Comparison of ENCODE assay signal across 19 cellular contexts in genomic region chr1:227726924-227727599, GRCh38. TPM values are rescaled to one million over a fixed set of nuclear protein-coding genes. Genes with fewer than 3 reads are reported as not detected.
DNase-seq lines count a peak whose midpoint lies in the region; ATAC-seq, FAIRE-seq and TF ChIP-seq lines count a peak whose summit lies in the region.
"Had no signal": no experiment of that assay in that cellular context is flagged by ENCODE, and none has a peak within 500 bp of the region (broad histone marks: within the 10 kb centered on the region; RNA-seq: fewer than 3 reads in every experiment).

No MANE protein-coding gene starts in this region.

- H3K9me3 ChIP-seq in HepG2 (ENCODE audit: low read length) (peaks cover 1% of the 10 kb centered on the region; the same call in 1 of the 2 replicates), right lobe of liver (no peaks in the 10 kb centered on the region), hepatocyte (ENCODE audit: low read depth) (no peaks in the 10 kb centered on the region), spleen (peaks cover 0 to 21% (median 15%) of the 10 kb centered on the region in 8 donors)

- ATAC-seq in HepG2 = no peak
- ATAC-seq in right lobe of liver = no peak
- ATAC-seq in omental fat pad (ENCODE audit: low FRiP score) = no peak
- ATAC-seq in foreskin keratinocyte = no peak

- 0 out of 6 replicates have a peak overlapping the region, but pooled peaks of 1 of the 3 experiments have one; percentile 0 for H3K4me3 ChIP-seq in HepG2 (replicated peaks in 1 of 3; ENCODE audit: insufficient read depth in 1 of 3, low read depth in 2 of 3, low read length in 3 of 3)
- H3K4me3 ChIP-seq in right lobe of liver = no peak overlapping the region
- H3K4me3 ChIP-seq in hepatocyte = no peak overlapping the region
- H3K4me3 ChIP-seq in spleen = no peak overlapping the region

- H4K20me1 ChIP-seq in HepG2 (ENCODE audit: insufficient read depth, low read length) (peaks cover 9% of the 10 kb centered on the region; the same call in 1 of the 2 replicates), hepatocyte (ENCODE audit: insufficient read depth, poor library complexity, severe bottlenecking) (peaks cover 3% of the 10 kb centered on the region)

- H3K9me2 ChIP-seq in hepatocyte (replicated peaks; ENCODE audit: insufficient read depth) = no peaks in the 10 kb centered on the region

- H3K9ac ChIP-seq in HepG2 (ENCODE audit: insufficient read depth, low read depth, low read length) = no peak overlapping the region

- no TSS peak for BruUV-seq in HepG2 (replicated peaks; lab: Mats Ljungman, UMichigan)

- H3K36me3 ChIP-seq in HepG2 (replicated peaks in 1 of 2; ENCODE audit: control insufficient read depth in 1 of 2, insufficient read depth in 2 of 2, low read length in 2 of 2) (no peaks in the 10 kb centered on the region), right lobe of liver (peaks cover 0 to under 1% (median under 1%) of the 10 kb centered on the region in 4 donors), hepatocyte (replicated peaks; ENCODE audit: insufficient read depth, low read depth) (no peaks in the 10 kb centered on the region), spleen (peaks cover 0 to 16% (median 9%) of the 10 kb centered on the region in 6 donors)

- TF ChIP-seq CTCF in HepG2 (CRISPR knock-in tag; IDR thresholded peaks at IDR 0.05) (no peak), right lobe of liver (IDR thresholded peaks at IDR 0.05) (no peak), hepatocyte (IDR thresholded peaks at IDR 0.05; ENCODE audit: poor library complexity) (no peak), spleen (IDR thresholded peaks at IDR 0.05 in 8 of 11, conservative IDR thresholded peaks at IDR 0.05 in 3 of 11) (no peak), omental fat pad (IDR thresholded peaks at IDR 0.05) (no peak), foreskin keratinocyte (conservative IDR thresholded peaks at IDR 0.05) (no peak)

- 75% methylated on average over 6 of the region's 6 CpGs for WGBS in HepG2 (ENCODE audit: low lambda C conversion rate)
- WGBS in right lobe of liver (ENCODE audit: insufficient coverage, low coverage, low lambda C conversion rate, missing lambda C conversion rate) = 90% methylated on average over 6 of the region's 6 CpGs
- WGBS in hepatocyte (ENCODE audit: low lambda C conversion rate, missing lambda C conversion rate) = 93% methylated on average over 6 of the region's 6 CpGs
- WGBS in spleen, 5 donors = 85 to 88% (median 85%) methylated on average over 6 of the region's 6 CpGs

- H3K4me2 ChIP-seq in HepG2 (ENCODE audit: low read depth, low read length) = peak overlapping the region; percentile 72
- peak overlapping the region; percentile 99 for H3K4me2 ChIP-seq in hepatocyte

- H3K27ac ChIP-seq in HepG2 (ENCODE audit: extremely low read length, insufficient read depth, low read length) (no peak overlapping the region), right lobe of liver (no peak overlapping the region), hepatocyte (no peak overlapping the region), spleen (no peak overlapping the region), foreskin keratinocyte (no peak overlapping the region)

- intact Hi-C loops in HepG2 (cut with micrococcal nuclease; ENCODE audit: unreplicated experiment) (no loop called here), right lobe of liver (cut with DNase I) (no loop called here), spleen (cut with DNase I; ENCODE audit: low total_unique reads) (no loop called here)

- in situ Hi-C loops in HepG2 (cut with HindIII; ENCODE audit: extremely low pct_ligation_motif_present, low pct_unique_long_range_greater_than_20kb) = no loop called here

- DNase-seq in HepG2 (ENCODE audit: low spot score) (no peak), right lobe of liver (no peak), MV-4-11 (lab: John Stamatoyannopoulos, UW) (peak; percentile 55), hepatocyte (ENCODE audit: low spot score) (no peak), spleen (no peak), omental fat pad (ENCODE audit: low spot score) (no peak), foreskin keratinocyte (no peak)
- DNase-seq in activated T-cell treated with anti-CD3 and anti-CD28 coated beads, Interleukin-2, amount 50 U/mL, for 1 hour = no peak
- DNase-seq: activated CD4-positive, alpha-beta memory T cell treated with anti-CD3 and anti-CD28 coated beads for 36 hours; activated T-cell treated with anti-CD3 and anti-CD28 coated beads, Interleukin-2, amount 50 U/mL, for 48 hours; caudate nucleus; effector CD4-positive, alpha-beta T cell; GF-D8; NCI-H1092; NCI-H526; Peyer's patch; stimulated activated CD4-positive, alpha-beta T cell treated with anti-CD3 and anti-CD28 coated beads, Interleukin-1b, Interleukin-23, amount 100 ng/mL, for 48 hours had no signal

- no peak for TF ChIP-seq RAD21 in HepG2 (CRISPR knock-in tag; IDR thresholded peaks at IDR 0.05)

- TF ChIP-seq EP300 in HepG2 (IDR thresholded peaks at IDR 0.05; ENCODE audit: low read depth in 2 of 2, low read length in 2 of 2) = no peak
- no peak for TF ChIP-seq EP300 in HepG2 (CRISPR knock-in tag; IDR thresholded peaks at IDR 0.05; ENCODE audit: borderline replicate concordance)

- no peak for FAIRE-seq in HepG2 (lab: Jason Lieb, UNC)

- H3K79me2 ChIP-seq in HepG2 (ENCODE audit: insufficient read depth, low read length) (no peaks in the 10 kb centered on the region), hepatocyte (no peaks in the 10 kb centered on the region)

- H3K4me1 ChIP-seq in HepG2 (ENCODE audit: insufficient read depth, low read length) = peaks cover 41% of the 10 kb centered on the region
- peaks cover 0 to 31% (median 15%) of the 10 kb centered on the region in 4 donors for H3K4me1 ChIP-seq in right lobe of liver
- H3K4me1 ChIP-seq in hepatocyte (ENCODE audit: insufficient read depth) = peaks cover 19% of the 10 kb centered on the region
- peaks cover 8 to 46% (median 29%) of the 10 kb centered on the region in 6 donors for H3K4me1 ChIP-seq in spleen
- no peaks in the 10 kb centered on the region for H3K4me1 ChIP-seq in foreskin keratinocyte

- POLR2A ChIA-PET in HepG2 (lab: Yijun Ruan, JAX) = no interaction called here

- TF ChIP-seq POLR2A in HepG2 (IDR thresholded peaks at IDR 0.05; ENCODE audit: insufficient read depth in 1 of 2, low read depth in 2 of 2, low read length in 2 of 2) (no peak), right lobe of liver (IDR thresholded peaks at IDR 0.05) (no peak), spleen (IDR thresholded peaks at IDR 0.05) (no peak)

- H2AFZ ChIP-seq in HepG2 (ENCODE audit: low read length) (no peak overlapping the region), hepatocyte (no peak overlapping the region)

- no peaks in the 10 kb centered on the region for H3K27me3 ChIP-seq in HepG2 (ENCODE audit: control insufficient read depth in 1 of 2, insufficient read depth in 2 of 2, low read length in 2 of 2)
- H3K27me3 ChIP-seq in right lobe of liver = no peaks in the 10 kb centered on the region
- H3K27me3 ChIP-seq in hepatocyte = no peaks in the 10 kb centered on the region
- H3K27me3 ChIP-seq in spleen (replicated peaks in 1 of 7) = peaks cover 0 to 25% (median 0%) of the 10 kb centered on the region in 7 donors
- H3K27me3 ChIP-seq in foreskin keratinocyte = no peaks in the 10 kb centered on the region
- H3K27me3 ChIP-seq: Peyer's patch, sigmoid colon, vagina had no signal

- CTCF ChIA-PET in HepG2 (lab: Yijun Ruan, JAX; ENCODE audit: low intra/inter-chr PET ratio, low total read pairs) = no interaction called here

RNA-seq across cellular contexts. Expression of gene JMJD4, which starts 8.0 kb away (rescaled TPM):
- 23.0 and 29.0 TPM in 2 replicates for total RNA-seq in HepG2 (2016; rRNA removed; fragmentation: Illumina TruSeq; extraction: Trizol)
- 10.5 and 13.6 TPM in 2 replicates for total RNA-seq in HepG2 (2016; cell fraction: cytosol; rRNA removed; fragmentation: Illumina TruSeq; extraction: Trizol; ENCODE audit: low read depth)
- total RNA-seq in HepG2 (2016; cell fraction: insoluble cytoplasmic fraction; rRNA removed; fragmentation: Illumina TruSeq; extraction: Trizol) = 21.9 and 31.1 TPM in 2 replicates
- 18.8 and 21.7 TPM in 2 replicates for total RNA-seq in HepG2 (2016; cell fraction: membrane; rRNA removed; fragmentation: Illumina TruSeq; extraction: Trizol)
- 21.3 and 26.3 TPM in 2 replicates for total RNA-seq in HepG2 (2016; cell fraction: nucleus; rRNA removed; fragmentation: Illumina TruSeq; extraction: Trizol)
- 10.2 and 17.3 TPM in 2 replicates for polyA plus RNA-seq in HepG2 (2011; rRNA removed)
- 10.6 and 14.3 TPM in 2 replicates for polyA plus RNA-seq in HepG2 (2011; cell fraction: cytosol; rRNA removed)
- 44.8 and 46.2 TPM in 2 replicates for polyA plus RNA-seq in HepG2 (2011; cell fraction: nucleus; rRNA removed)
- polyA plus RNA-seq in HepG2 (2012) = 9.4 and 10.9 TPM in 2 replicates
- 7.9 and 10.7 TPM in 2 replicates for polyA plus RNA-seq in HepG2 (2016; cell fraction: cytosol; fragmentation: Illumina TruSeq; extraction: Trizol; ENCODE audit: low read depth)
- polyA plus RNA-seq in HepG2 (2016; cell fraction: insoluble cytoplasmic fraction; fragmentation: Illumina TruSeq; extraction: Trizol; ENCODE audit: low read depth) = 18.0 and 18.7 TPM in 2 replicates
- 11.6 and 12.6 TPM in 2 replicates for polyA plus RNA-seq in HepG2 (2016; cell fraction: membrane; fragmentation: Illumina TruSeq; extraction: Trizol; ENCODE audit: low read depth)
- polyA plus RNA-seq in HepG2 (2016; cell fraction: nucleus; fragmentation: Illumina TruSeq; extraction: Trizol; ENCODE audit: insufficient read depth, low read depth) = 23.9 and 25.0 TPM in 2 replicates
- polyA minus RNA-seq in HepG2 (2011; rRNA and poly(A)+ RNA removed; ENCODE audit: low replicate concordance) = 88.6 and 93.9 TPM in 2 replicates
- polyA minus RNA-seq in HepG2 (2011; cell fraction: cytosol; rRNA and poly(A)+ RNA removed) = 9.8 and 14.0 TPM in 2 replicates
- 62.1 and 65.3 TPM in 2 replicates for polyA minus RNA-seq in HepG2 (2011; cell fraction: nucleus; rRNA and poly(A)+ RNA removed)
- total RNA-seq in right lobe of liver = 10 to 100 TPM in 2 of 6 experiments, 1 to 10 TPM in 4; 7.2 to 17.7 (median 9.5) TPM
- total RNA-seq in hepatocyte = 21.3 and 22.2 TPM in 2 replicates
- polyA plus RNA-seq in hepatocyte = 31.2 and 32.9 TPM in 2 replicates
- 10 to 100 TPM; 14.3 to 35.4 (median 21.1) TPM for total RNA-seq in spleen
- 10 to 100 TPM; 11.2 to 17.2 (median 14.5) TPM for polyA plus RNA-seq in spleen
- total RNA-seq in omental fat pad = 10 to 100 TPM; 22.7 to 33.9 (median 25.1) TPM
- 24.2 and 26.2 TPM in 2 replicates for total RNA-seq in foreskin keratinocyte
- polyA plus RNA-seq in foreskin keratinocyte = 23.6 and 24.6 TPM in 2 replicates

RNA-seq across cellular contexts. Expression of gene SNAP47, which starts 8.2 kb away (rescaled TPM):
- total RNA-seq in HepG2 (2016; rRNA removed; fragmentation: Illumina TruSeq; extraction: Trizol) (25.1 and 25.8 TPM in 2 replicates), right lobe of liver (10 to 100 TPM; 15.2 to 32.5 (median 24.8) TPM), hepatocyte (41.5 and 42.6 TPM in 2 replicates), spleen (10 to 100 TPM; 20.6 to 42.7 (median 27.8) TPM), omental fat pad (10 to 100 TPM; 23.7 to 63.2 (median 31.2) TPM), foreskin keratinocyte (30.9 and 33.1 TPM in 2 replicates)
- 10.1 and 13.3 TPM in 2 replicates for total RNA-seq in HepG2 (2016; cell fraction: cytosol; rRNA removed; fragmentation: Illumina TruSeq; extraction: Trizol; ENCODE audit: low read depth)
- 25.5 and 25.8 TPM in 2 replicates for total RNA-seq in HepG2 (2016; cell fraction: insoluble cytoplasmic fraction; rRNA removed; fragmentation: Illumina TruSeq; extraction: Trizol)
- total RNA-seq in HepG2 (2016; cell fraction: membrane; rRNA removed; fragmentation: Illumina TruSeq; extraction: Trizol) = 17.9 and 18.3 TPM in 2 replicates
- 20.5 and 21.5 TPM in 2 replicates for total RNA-seq in HepG2 (2016; cell fraction: nucleus; rRNA removed; fragmentation: Illumina TruSeq; extraction: Trizol)
- polyA plus RNA-seq in HepG2 (2011; rRNA removed) (13.6 and 14.1 TPM in 2 replicates), hepatocyte (42.7 and 49.6 TPM in 2 replicates), spleen (10 to 100 TPM in 2 of 3 donors, 1 to 10 TPM in 1; 10.0 to 14.4 (median 11.2) TPM), foreskin keratinocyte (25.1 and 27.0 TPM in 2 replicates)
- polyA plus RNA-seq in HepG2 (2011; cell fraction: cytosol; rRNA removed) = 16.8 and 19.5 TPM in 2 replicates
- polyA plus RNA-seq in HepG2 (2011; cell fraction: nucleus; rRNA removed) = 19.8 and 20.7 TPM in 2 replicates
- polyA plus RNA-seq in HepG2 (2012) = 12.1 and 15.6 TPM in 2 replicates
- 4.7 and 6.2 TPM in 2 replicates for polyA plus RNA-seq in HepG2 (2016; cell fraction: cytosol; fragmentation: Illumina TruSeq; extraction: Trizol; ENCODE audit: low read depth)
- 19.4 and 24.0 TPM in 2 replicates for polyA plus RNA-seq in HepG2 (2016; cell fraction: insoluble cytoplasmic fraction; fragmentation: Illumina TruSeq; extraction: Trizol; ENCODE audit: low read depth)
- 10.9 and 11.7 TPM in 2 replicates for polyA plus RNA-seq in HepG2 (2016; cell fraction: membrane; fragmentation: Illumina TruSeq; extraction: Trizol; ENCODE audit: low read depth)
- 19.3 and 22.0 TPM in 2 replicates for polyA plus RNA-seq in HepG2 (2016; cell fraction: nucleus; fragmentation: Illumina TruSeq; extraction: Trizol; ENCODE audit: insufficient read depth, low read depth)
- polyA minus RNA-seq in HepG2 (2011; rRNA and poly(A)+ RNA removed; ENCODE audit: low replicate concordance) = 16.8 and 27.2 TPM in 2 replicates
- polyA minus RNA-seq in HepG2 (2011; cell fraction: cytosol; rRNA and poly(A)+ RNA removed) = 8.8 and 9.6 TPM in 2 replicates
- polyA minus RNA-seq in HepG2 (2011; cell fraction: nucleus; rRNA and poly(A)+ RNA removed) = 30.3 and 36.4 TPM in 2 replicates
